25 cellular contexts compared by ENCODE assay signal in genomic region chr10:16681525-16681924, GRCh38.
"Had no signal": no experiment of that assay in that cellular context is flagged by ENCODE, and none has a peak within 500 bp of the region (broad histone marks: within the 10 kb centered on the region; RNA-seq: fewer than 3 reads in every experiment).

No MANE protein-coding gene starts in this region.

- H3K36me3 ChIP-seq: esophagus muscularis mucosa, gastroesophageal sphincter, left ventricle myocardium inferior, lower lobe of right lung, suprapubic skin, thyroid gland, upper lobe of left lung, uterus had no signal

- H3K27me3 ChIP-seq: esophagus muscularis mucosa, gastroesophageal sphincter, spleen, suprapubic skin, thyroid gland, upper lobe of left lung, uterus had no signal

- H3K4me1 Mint-ChIP-seq: memory B cell, mesothelial cell of epicardium had no signal

- H3K9me3 ChIP-seq: esophagus muscularis mucosa, gastroesophageal sphincter, left ventricle myocardium inferior, lower lobe of right lung, suprapubic skin, thyroid gland, upper lobe of left lung, uterus had no signal

- H3K4me1 ChIP-seq: gastroesophageal sphincter, left ventricle myocardium inferior, lower lobe of right lung, spleen, suprapubic skin, thyroid gland, upper lobe of left lung, uterus had no signal

- H3K27ac Mint-ChIP-seq: memory B cell, mesothelial cell of epicardium, natural killer cell had no signal

- H3K9me3 Mint-ChIP-seq: memory B cell, natural killer cell, neural crest cell had no signal

- ATAC-seq: gastroesophageal sphincter, left cardiac atrium, lower lobe of right lung, natural killer cell, sciatic nerve had no signal

- H3K36me3 Mint-ChIP-seq: mesothelial cell of epicardium had no signal

- H3K27ac ChIP-seq: epithelial cell of prostate, esophagus muscularis mucosa, gastroesophageal sphincter, left ventricle myocardium inferior, lower lobe of right lung, spleen, suprapubic skin, thyroid gland, upper lobe of left lung, uterus had no signal

- H3K4me3 Mint-ChIP-seq: memory B cell, mesothelial cell of epicardium, natural killer cell, neural crest cell had no signal

- H3K27me3 Mint-ChIP-seq: memory B cell had no signal

- DNase-seq: effector memory CD4-positive, alpha-beta T cell; foreskin fibroblast; glutamatergic neuron; kidney; left cardiac atrium; left ventricle myocardium inferior; lower lobe of right lung; natural killer cell; posterior cingulate gyrus; spleen; stimulated activated CD4-positive, alpha-beta T cell treated with anti-CD3 and anti-CD28 coated beads, Interleukin-15, amount 100 ng/mL, for 24 hours; stimulated activated CD4-positive, alpha-beta T cell treated with anti-CD3 and anti-CD28 coated beads, Interleukin-1b, Interleukin-23, amount 100 ng/mL, for 48 hours; stimulated activated CD4-positive, alpha-beta T cell treated with anti-CD3 and anti-CD28 coated beads, Interleukin-4, amount 100 ng/mL, for 24 hours; stimulated activated naive CD4-positive, alpha-beta T cell; thyroid gland; upper lobe of left lung; uterus had no signal

- H3K4me3 ChIP-seq: esophagus muscularis mucosa, gastroesophageal sphincter, left ventricle myocardium inferior, lower lobe of right lung, spleen, suprapubic skin, thyroid gland, upper lobe of left lung, uterus had no signal
